In the genomic region with DNA sequence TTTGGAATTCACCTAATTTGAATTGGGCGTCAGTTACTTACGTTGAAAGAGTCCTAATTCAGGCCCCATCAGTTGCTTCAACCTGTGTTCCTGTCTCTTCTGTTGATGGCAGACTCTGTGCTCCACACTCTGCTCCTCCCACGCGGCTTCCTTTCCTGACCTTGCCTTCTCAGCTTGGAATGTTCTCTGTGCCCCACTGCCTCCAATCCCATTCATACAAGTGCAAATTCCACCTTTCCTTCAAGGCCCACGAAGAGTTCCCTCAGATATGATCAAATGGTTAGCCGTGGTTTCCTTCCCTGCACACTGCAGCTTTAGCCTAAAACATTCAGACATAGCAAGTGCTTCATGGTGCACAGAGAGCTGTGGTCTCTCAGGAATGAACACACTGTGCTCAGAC, we compare ENCODE assay signal across 14 cellular contexts.
"Had no signal": no experiment of that assay in that cellular context is flagged by ENCODE, and none has a peak within 500 bp of the region (broad histone marks: within the 10 kb centered on the region; RNA-seq: fewer than 3 reads in every experiment).

No MANE protein-coding gene starts in this region.

- H3K27ac ChIP-seq: cardiac muscle cell, esophagus muscularis mucosa, skin epidermis, stomach, tibial artery had no signal

- ATAC-seq: activated CD4-positive, CD25-positive, alpha-beta regulatory T cell treated with anti-CD3 and anti-CD28 coated beads, Interleukin-2, amount 50 U/mL, for 24 hours; activated CD8-positive, alpha-beta memory T cell treated with anti-CD3 and anti-CD28 coated beads, Interleukin-2, amount 10 ng/mL, durations not matched to agents 7 days and 5 days; activated T-cell treated with anti-CD3 and anti-CD28 coated beads, Interleukin-2, amount 50 U/mL, for 4 hours; naive thymus-derived CD8-positive, alpha-beta T cell had no signal

- H3K27me3 Mint-ChIP-seq: activated naive CD8-positive, alpha-beta T cell; naive thymus-derived CD8-positive, alpha-beta T cell had no signal

- H3K9me3 Mint-ChIP-seq: activated T-cell treated with anti-CD3 and anti-CD28 coated beads, Interleukin-2, amount 50 U/mL, for 4 hours; naive thymus-derived CD8-positive, alpha-beta T cell had no signal

- H3K4me1 Mint-ChIP-seq: activated CD8-positive, alpha-beta memory T cell treated with anti-CD3 and anti-CD28 coated beads, Interleukin-2, amount 10 ng/mL, durations not matched to agents 7 days and 5 days; naive thymus-derived CD8-positive, alpha-beta T cell had no signal

- H3K27me3 ChIP-seq: cardiac muscle cell, esophagus muscularis mucosa, stomach, tibial artery had no signal

- H3K36me3 ChIP-seq: cardiac muscle cell, esophagus muscularis mucosa, tibial artery had no signal

- DNase-seq: activated CD4-positive, alpha-beta T cell treated with anti-CD3 and anti-CD28 coated beads, Interleukin-2, amount 50 U/mL, for 4 hours; activated CD8-positive, alpha-beta memory T cell treated with anti-CD3 and anti-CD28 coated beads, Interleukin-2, amount 10 ng/mL, durations not matched to agents 7 days and 5 days; activated gamma-delta T cell; activated T-cell treated with anti-CD3 and anti-CD28 coated beads, Interleukin-2, amount 50 U/mL, for 4 hours; amygdala; kidney; naive thymus-derived CD8-positive, alpha-beta T cell; stomach; tibial artery had no signal

- H3K4me3 Mint-ChIP-seq: activated CD8-positive, alpha-beta memory T cell treated with anti-CD3 and anti-CD28 coated beads, Interleukin-2, amount 10 ng/mL, durations not matched to agents 7 days and 5 days; activated naive CD8-positive, alpha-beta T cell; activated T-cell treated with anti-CD3 and anti-CD28 coated beads, Interleukin-2, amount 50 U/mL, for 4 hours; naive thymus-derived CD8-positive, alpha-beta T cell had no signal

- H3K4me3 ChIP-seq: cardiac muscle cell, esophagus muscularis mucosa, skin epidermis, stomach, tibial artery had no signal

- H3K36me3 Mint-ChIP-seq: activated CD8-positive, alpha-beta memory T cell treated with anti-CD3 and anti-CD28 coated beads, Interleukin-2, amount 10 ng/mL, durations not matched to agents 7 days and 5 days had no signal

- H3K9me3 ChIP-seq: esophagus muscularis mucosa, stomach, tibial artery had no signal

- H3K27ac Mint-ChIP-seq: activated CD8-positive, alpha-beta memory T cell treated with anti-CD3 and anti-CD28 coated beads, Interleukin-2, amount 10 ng/mL, durations not matched to agents 7 days and 5 days; activated naive CD8-positive, alpha-beta T cell had no signal

- H3K4me1 ChIP-seq: esophagus muscularis mucosa, stomach, tibial artery had no signal
